ENCODE assay signal across 8 cellular contexts in genomic region chr14:35971965-35972630, GRCh38.
"Had no signal": no experiment of that assay in that cellular context is flagged by ENCODE, and none has a peak within 500 bp of the region (broad histone marks: within the 10 kb centered on the region; RNA-seq: fewer than 3 reads in every experiment).

No MANE protein-coding gene starts in this region.

- H3K9me3 ChIP-seq: HAP-1 had no signal

- H3K4me1 ChIP-seq: HAP-1 had no signal

- H2AFZ ChIP-seq: GM23248 had no signal

- H3K27me3 Mint-ChIP-seq: IgD-negative memory B cell had no signal

- H3K27ac ChIP-seq: GM23248 had no signal

- FAIRE-seq: HTR-8/SVneo had no signal

- H3K9ac ChIP-seq: GM23248 had no signal

- H3K36me3 ChIP-seq: HAP-1 had no signal

- H3K36me3 Mint-ChIP-seq: IgD-negative memory B cell had no signal

- H3K27ac Mint-ChIP-seq: IgD-negative memory B cell had no signal

- H3K9me3 Mint-ChIP-seq: IgD-negative memory B cell had no signal

- H3K4me3 Mint-ChIP-seq: IgD-negative memory B cell had no signal

- ATAC-seq: HCT116 had no signal

- DNase-seq: GM23248, GOT3, H7, KG1 had no signal

- H3K4me3 ChIP-seq: GM23248, HAP-1 had no signal
